1 cellular context compared by ENCODE assay signal in genomic region chr11:15889972-15890371, GRCh38.
TF ChIP-seq lines count a peak whose summit lies in the region.

No MANE protein-coding gene starts in this region.

TF ChIP-seq in H1, 55 proteins besides CTCF, POLR2A, EP300 and RAD21 (continued from another document):
- TF ChIP-seq CHD7 (IDR thresholded peaks at IDR 0.05; ENCODE audit: insufficient replicate concordance, low read length) (no peak), SIN3A (conservative IDR thresholded peaks at IDR 0.05 in 1 of 2, IDR thresholded peaks at IDR 0.05 in 1 of 2; ENCODE audit: low read depth in 1 of 2, low read length in 2 of 2) (no peak), TCF12 (IDR thresholded peaks at IDR 0.05; ENCODE audit: low read depth, low read length) (no peak), YY1 (IDR thresholded peaks at IDR 0.05; ENCODE audit: low read depth, low read length) (no peak), TEAD4 (IDR thresholded peaks at IDR 0.05; ENCODE audit: low read depth, low read length) (no peak), E2F6 (IDR thresholded peaks at IDR 0.05) (no peak), EGR1 (IDR thresholded peaks at IDR 0.05; ENCODE audit: borderline replicate concordance, low read depth, low read length) (no peak), BCL11A (IDR thresholded peaks at IDR 0.05; ENCODE audit: low read depth in 2 of 2, low read length in 2 of 2) (no peak), HDAC6 (IDR thresholded peaks at IDR 0.05; ENCODE audit: low read depth, low read length) (no peak), NANOG (IDR thresholded peaks at IDR 0.05; ENCODE audit: insufficient read depth, low read depth, low read length, poor library complexity, severe bottlenecking) (no peak)
